In genomic region chr14:61538464-61539022, GRCh38 we compare ENCODE assay signal across 1 cellular context.
TF ChIP-seq lines count a peak whose summit lies in the region.

No MANE protein-coding gene starts in this region.

TF ChIP-seq in liver, 16 proteins besides CTCF, POLR2A, EP300 and RAD21 (continued from another document):
- no peak for TF ChIP-seq YY1 (IDR thresholded peaks at IDR 0.05)
